8 cellular contexts compared by ENCODE assay signal in genomic region chr16:74107795-74108610, GRCh38.
DNase-seq lines count a peak whose midpoint lies in the region; ATAC-seq and TF ChIP-seq lines count a peak whose summit lies in the region.

No MANE protein-coding gene starts in this region.

- TF ChIP-seq CTCF in PC-9 (conservative IDR thresholded peaks at IDR 0.05) (peak; percentile 60), brain microvascular endothelial cell (IDR thresholded peaks at IDR 0.05; ENCODE audit: low read depth, low read length, missing control alignments) (peak; percentile 47)

- peak in 1 of 3 donors; percentile 42 for DNase-seq in CD4-positive, CD25-positive, alpha-beta regulatory T cell
- DNase-seq in PC-9: peak; percentile 28 to 34
- peak; percentile 11 for DNase-seq in brain microvascular endothelial cell
- DNase-seq in lung microvascular endothelial cell (ENCODE audit: low read depth in 2 of 2): peak; percentile 3 to 60
- peak in 1 of 2 donors; percentile 53 for DNase-seq in aorta
- DNase-seq in mesenteric fat pad (ENCODE audit: low spot score): no peak

- H3K4me2 ChIP-seq in PC-9: peak overlapping the region; percentile 38

- intact Hi-C loops in PC-9 (cut with micrococcal nuclease; ENCODE audit: unreplicated experiment): no loop called here
- intact Hi-C loops in aorta (cut with DNase I): loop anchor here in 1 of 2 donors (10.0 kb wide), 1 partner anchor 63 kb away; no protein-coding TSS in a partner anchor

- H3K27me3 ChIP-seq in CD4-positive, CD25-positive, alpha-beta regulatory T cell (ENCODE audit: control insufficient read depth, insufficient read depth, low read length): no peaks in the 10 kb centered on the region
- H3K27me3 ChIP-seq in PC-9 (ENCODE audit: insufficient read depth, low read depth) (no peaks in the 10 kb centered on the region), brain microvascular endothelial cell (replicated peaks) (no peaks in the 10 kb centered on the region), aorta (ENCODE audit: control insufficient read depth in 1 of 2, insufficient read depth in 2 of 2, low read length in 1 of 2) (no peaks in the 10 kb centered on the region)

- H3K4me1 ChIP-seq in CD4-positive, CD25-positive, alpha-beta regulatory T cell (ENCODE audit: control insufficient read depth, insufficient read depth, low read length, poor library complexity, severe bottlenecking): no peaks in the 10 kb centered on the region
- H3K4me1 ChIP-seq in PC-9 (replicated peaks; ENCODE audit: insufficient read depth): no peaks in the 10 kb centered on the region
- no peaks in the 10 kb centered on the region for H3K4me1 ChIP-seq in aorta (ENCODE audit: control insufficient read depth in 1 of 2, insufficient read depth in 2 of 2, low read length in 2 of 2)

- no TSS peak for BruUV-seq in PC-9 (replicated peaks; lab: Mats Ljungman, UMichigan)

- peak overlapping the region in 2 of 4 donors; percentile 56 to 64 for H3K4me3 Mint-ChIP-seq in CD4-positive, CD25-positive, alpha-beta regulatory T cell

- H3K9me3 Mint-ChIP-seq in CD4-positive, CD25-positive, alpha-beta regulatory T cell: no peaks in the 10 kb centered on the region

- no peaks in the 10 kb centered on the region for H3K9me3 ChIP-seq in CD4-positive, CD25-positive, alpha-beta regulatory T cell (ENCODE audit: control insufficient read depth in 2 of 2, low read length in 2 of 2)
- no peaks in the 10 kb centered on the region for H3K9me3 ChIP-seq in PC-9 (ENCODE audit: insufficient read depth, low read depth)
- H3K9me3 ChIP-seq in aorta (ENCODE audit: control insufficient read depth, low read length): no peaks in the 10 kb centered on the region

- H3K4me1 Mint-ChIP-seq in CD4-positive, CD25-positive, alpha-beta regulatory T cell: peaks cover 0 to 6% (median 3%) of the 10 kb centered on the region in 4 donors

- H3K27me3 Mint-ChIP-seq in CD4-positive, CD25-positive, alpha-beta regulatory T cell: peaks cover 4% of the 10 kb centered on the region

- H3K27ac ChIP-seq in CD4-positive, CD25-positive, alpha-beta regulatory T cell (ENCODE audit: insufficient read depth, low read length, poor library complexity, severe bottlenecking): no peak overlapping the region
- no peak overlapping the region for H3K27ac ChIP-seq in PC-9
- H3K27ac ChIP-seq in brain microvascular endothelial cell: no peak overlapping the region
- no peak overlapping the region for H3K27ac ChIP-seq in aorta (ENCODE audit: low read depth in 1 of 2, low read length in 2 of 2)

- CTCF ChIA-PET in PC-9 (lab: Charles Lee): no interaction called here

- H3K36me3 ChIP-seq in CD4-positive, CD25-positive, alpha-beta regulatory T cell (ENCODE audit: control insufficient read depth, insufficient read depth, low read length): no peaks in the 10 kb centered on the region
- no peaks in the 10 kb centered on the region for H3K36me3 ChIP-seq in PC-9 (ENCODE audit: low read depth)
- no peaks in the 10 kb centered on the region for H3K36me3 ChIP-seq in brain microvascular endothelial cell (replicated peaks)
- no peaks in the 10 kb centered on the region for H3K36me3 ChIP-seq in aorta (ENCODE audit: control insufficient read depth in 1 of 2, insufficient read depth in 2 of 2, low read length in 1 of 2)

- H2AFZ ChIP-seq in PC-9: no peak overlapping the region

- no peaks in the 10 kb centered on the region for H3F3A ChIP-seq in PC-9 (ENCODE audit: insufficient read depth, low read depth)

- no peaks in the 10 kb centered on the region for H3K9me2 ChIP-seq in PC-9 (ENCODE audit: insufficient read depth)

- no peaks in the 10 kb centered on the region for H3K36me3 Mint-ChIP-seq in CD4-positive, CD25-positive, alpha-beta regulatory T cell

- WGBS in aorta, 2 donors: 61 to 65% methylated on average over 18 of the region's 18 CpGs

- H3K27ac Mint-ChIP-seq in CD4-positive, CD25-positive, alpha-beta regulatory T cell: no peak overlapping the region

- ATAC-seq in CD4-positive, CD25-positive, alpha-beta regulatory T cell (ENCODE audit: low read depth in 2 of 2): no peak
- ATAC-seq in GM18498 (IDR thresholded peaks at IDR 0.05; ENCODE audit: unreplicated experiment): peak; percentile 73
- peak; percentile 67 for ATAC-seq in HG03103 (IDR thresholded peaks at IDR 0.05; ENCODE audit: low read depth, unreplicated experiment)
- peak; percentile 19 for ATAC-seq in aorta (ENCODE audit: low FRiP score)

- H3K4me3 ChIP-seq in CD4-positive, CD25-positive, alpha-beta regulatory T cell (ENCODE audit: low read depth, low read length): peak overlapping the region; percentile 69
- H3K4me3 ChIP-seq in PC-9: no peak overlapping the region
- no peak overlapping the region for H3K4me3 ChIP-seq in brain microvascular endothelial cell (ENCODE audit: low read depth, low read length)
- no peak overlapping the region for H3K4me3 ChIP-seq in aorta (ENCODE audit: low read length in 2 of 2)

- H3K79me2 ChIP-seq in PC-9 (ENCODE audit: low read depth): no peaks in the 10 kb centered on the region

- no peaks in the 10 kb centered on the region for H4K20me1 ChIP-seq in PC-9 (ENCODE audit: insufficient read depth)

- in situ Hi-C loops in brain microvascular endothelial cell (cut with HindIII; ENCODE audit: low pct_ligation_motif_present, low sequenced_read_pairs): no loop called here

- POLR2A ChIA-PET in PC-9 (lab: Charles Lee; ENCODE audit: unreplicated experiment): interaction anchor here (0.6 kb wide), 1 partner anchor 260 kb away, joined by 4 read pairs; no protein-coding TSS in a partner anchor

Comparison
In these comparisons a context has a peak if more than half of its experiments do, and no peak if none do; other contexts are left out.
1. ATAC-seq: peak in GM18498 (single experiment), HG03103 (single experiment) and aorta (single experiment); none in CD4-positive, CD25-positive, alpha-beta regulatory T cell (0 of 2).